Comparison of ENCODE assay signal across 11 cellular contexts in the genomic region with DNA sequence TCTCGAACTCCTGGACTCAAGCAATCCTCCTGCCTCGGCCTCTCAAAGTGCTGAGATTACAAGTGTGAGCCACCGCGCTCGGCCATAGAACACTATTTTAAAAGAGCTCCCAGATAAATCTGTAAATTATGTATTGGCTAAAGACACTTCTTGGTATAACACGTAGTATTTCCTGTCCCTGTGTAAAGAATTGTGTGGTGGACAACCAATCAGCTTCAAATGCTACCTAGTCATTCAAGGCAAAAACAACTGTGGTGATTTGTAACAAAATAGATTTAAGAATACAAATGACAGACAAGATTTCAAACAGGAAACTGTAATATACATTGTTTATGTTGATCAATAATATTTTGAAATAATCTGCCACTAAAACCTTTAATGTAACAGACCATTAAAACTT. TPM values are rescaled to one million over a fixed set of nuclear protein-coding genes. Genes with fewer than 3 reads are reported as not detected.
DNase-seq lines count a peak whose midpoint lies in the region; ATAC-seq and TF ChIP-seq lines count a peak whose summit lies in the region.
"Had no signal": no experiment of that assay in that cellular context is flagged by ENCODE, and none has a peak within 500 bp of the region (broad histone marks: within the 10 kb centered on the region; RNA-seq: fewer than 3 reads in every experiment).

No MANE protein-coding gene starts in this region.

- POLR2A ChIA-PET in CD4-positive, alpha-beta memory T cell (lab: Charles Lee; ENCODE audit: partially characterized antibody) = interaction anchor here (0.5 to 11.2 kb wide), 7 partner anchors 9 to 1255 kb away, joined by 3 to 317 read pairs (median 4); a partner anchor contains a TSS
- POLR2A ChIA-PET in activated naive CD8-positive, alpha-beta T cell treated with anti-CD3 and anti-CD28 coated beads, Interleukin-2, amount 10 ng/mL, durations not matched to agents 7 days and 5 days (lab: Charles Lee) = interaction anchor here (0.5 to 11.2 kb wide), 8 partner anchors 11 to 500 kb away, joined by 3 to 322 read pairs (median 4); a partner anchor contains a TSS

- H3K9ac ChIP-seq in Loucy (ENCODE audit: low read depth, low read length, poor library complexity, severe bottlenecking) = peak overlapping the region; percentile 73

- intact Hi-C loops in CD4-positive, alpha-beta memory T cell (cut with micrococcal nuclease) = loop anchor here (1.0 to 5.0 kb wide), 2 partner anchors 14 to 78 kb away; a partner anchor contains a TSS

- H3K9me3 ChIP-seq in CD4-positive, alpha-beta memory T cell (ENCODE audit: control insufficient read depth in 1 of 2, low read length in 2 of 2) = no peaks in the 10 kb centered on the region
- H3K9me3 ChIP-seq in Loucy (ENCODE audit: insufficient read depth, low read depth, low read length) = no peaks in the 10 kb centered on the region

- peak overlapping the region in 1 of 2 donors; percentile 34 for H3K4me3 ChIP-seq in CD4-positive, alpha-beta memory T cell (ENCODE audit: low read length in 2 of 2)
- H3K4me3 ChIP-seq in Loucy (ENCODE audit: low read length, poor library complexity, severe bottlenecking) = peak overlapping the region; percentile 72

- peak overlapping the region; percentile 87 for H3K4me2 ChIP-seq in Loucy (ENCODE audit: low read depth, low read length, poor library complexity, severe bottlenecking)

- no peak for DNase-seq in CD4-positive, alpha-beta memory T cell
- DNase-seq in activated naive CD8-positive, alpha-beta T cell treated with anti-CD3 and anti-CD28 coated beads, Interleukin-2, amount 10 ng/mL, durations not matched to agents 7 days and 5 days = no peak
- DNase-seq in neural crest cell (ENCODE audit: low read depth, low spot score) (no peak), AG08395 (ENCODE audit: low spot score) (no peak)
- DNase-seq: kidney; NK-92 treated with Interleukin-12 subunit alpha and Interleukin-12 subunit beta, amount 100 ng/mL, for 24 hours; stimulated activated CD4-positive, alpha-beta T cell treated with anti-CD3 and anti-CD28 coated beads, Interleukin-2, amount 100 ng/mL, for 48 hours; WERI-Rb-1 had no signal

- CTCF ChIA-PET in CD4-positive, alpha-beta memory T cell (lab: Charles Lee; ENCODE audit: partially characterized antibody) = interaction anchor here (12.2 kb wide), 1 partner anchor 13 kb away, joined by 271 read pairs; a partner anchor contains a TSS

- H3K4me3 Mint-ChIP-seq in CD4-positive, alpha-beta memory T cell = peak overlapping the region; percentile 82 to 92 (median 86)
- peak overlapping the region; percentile 92 for H3K4me3 Mint-ChIP-seq in activated naive CD8-positive, alpha-beta T cell treated with anti-CD3 and anti-CD28 coated beads, Interleukin-2, amount 10 ng/mL, durations not matched to agents 7 days and 5 days
- no peak overlapping the region for H3K4me3 Mint-ChIP-seq in neural crest cell

- H3K27ac ChIP-seq in CD4-positive, alpha-beta memory T cell (ENCODE audit: low read depth, low read length) = peak overlapping the region; percentile 52
- H3K27ac ChIP-seq: WERI-Rb-1 had no signal

- peak overlapping the region; percentile 92 to 96 (median 95) for H3K27ac Mint-ChIP-seq in CD4-positive, alpha-beta memory T cell
- peak overlapping the region; percentile 98 for H3K27ac Mint-ChIP-seq in activated naive CD8-positive, alpha-beta T cell treated with anti-CD3 and anti-CD28 coated beads, Interleukin-2, amount 10 ng/mL, durations not matched to agents 7 days and 5 days
- H3K27ac Mint-ChIP-seq in neural crest cell (ENCODE audit: unreplicated experiment) = peak overlapping the region; percentile 27

- H3K9me2 ChIP-seq in Loucy (replicated peaks; ENCODE audit: low read depth, low read length) = no peaks in the 10 kb centered on the region

- no peak overlapping the region for H2AFZ ChIP-seq in Loucy (ENCODE audit: low read length)

- H3K4me1 ChIP-seq in CD4-positive, alpha-beta memory T cell (ENCODE audit: insufficient read depth, low read length) = peaks cover 89% of the 10 kb centered on the region
- H3K4me1 ChIP-seq in Loucy (ENCODE audit: insufficient read depth, low read length, poor library complexity, severe bottlenecking) = peaks cover 32% of the 10 kb centered on the region

- H4K20me1 ChIP-seq in Loucy (ENCODE audit: insufficient read depth, low read length, poor library complexity, severe bottlenecking) = no peaks in the 10 kb centered on the region

- no peaks in the 10 kb centered on the region for H3K36me3 ChIP-seq in CD4-positive, alpha-beta memory T cell (ENCODE audit: insufficient read depth, low read length)
- H3K36me3 ChIP-seq in Loucy (ENCODE audit: insufficient read depth, low read length) = no peaks in the 10 kb centered on the region; the same call in 1 of the 2 replicates

- peaks cover 10 to 20% of the 10 kb centered on the region in 2 donors for H3K36me3 Mint-ChIP-seq in CD4-positive, alpha-beta memory T cell
- H3K36me3 Mint-ChIP-seq in activated naive CD8-positive, alpha-beta T cell treated with anti-CD3 and anti-CD28 coated beads, Interleukin-2, amount 10 ng/mL, durations not matched to agents 7 days and 5 days = peaks cover 23% of the 10 kb centered on the region
- H3K36me3 Mint-ChIP-seq in neural crest cell (ENCODE audit: low read depth) = no peaks in the 10 kb centered on the region

- no peaks in the 10 kb centered on the region for H3K27me3 ChIP-seq in CD4-positive, alpha-beta memory T cell (ENCODE audit: insufficient read depth, low read length)
- H3K27me3 ChIP-seq in Loucy (ENCODE audit: insufficient read depth, low read length, poor library complexity, severe bottlenecking) = no peaks in the 10 kb centered on the region

- no peaks in the 10 kb centered on the region for H3K27me3 Mint-ChIP-seq in CD4-positive, alpha-beta memory T cell
- no peaks in the 10 kb centered on the region for H3K27me3 Mint-ChIP-seq in activated naive CD8-positive, alpha-beta T cell treated with anti-CD3 and anti-CD28 coated beads, Interleukin-2, amount 10 ng/mL, durations not matched to agents 7 days and 5 days
- no peaks in the 10 kb centered on the region for H3K27me3 Mint-ChIP-seq in neural crest cell (ENCODE audit: low read depth)

- H3K79me2 ChIP-seq in Loucy (ENCODE audit: insufficient read depth, low read length) = peaks cover 70% of the 10 kb centered on the region

- TF ChIP-seq CTCF in Loucy (conservative IDR thresholded peaks at IDR 0.05; ENCODE audit: low read length) (no peak), neural crest cell (conservative IDR thresholded peaks at IDR 0.05) (no peak)

- ATAC-seq in activated naive CD8-positive, alpha-beta T cell treated with anti-CD3 and anti-CD28 coated beads, Interleukin-2, amount 10 ng/mL, durations not matched to agents 7 days and 5 days (ENCODE audit: low read depth) = peak; percentile 36
- ATAC-seq in GM21515 (IDR thresholded peaks at IDR 0.05; ENCODE audit: unreplicated experiment) = no peak
- ATAC-seq in HG03025 (IDR thresholded peaks at IDR 0.05; ENCODE audit: low FRiP score, unreplicated experiment) = no peak

- peaks cover 0 to 2% (median 0%) of the 10 kb centered on the region in 8 donors for H3K9me3 Mint-ChIP-seq in CD4-positive, alpha-beta memory T cell
- H3K9me3 Mint-ChIP-seq in activated naive CD8-positive, alpha-beta T cell treated with anti-CD3 and anti-CD28 coated beads, Interleukin-2, amount 10 ng/mL, durations not matched to agents 7 days and 5 days = no peaks in the 10 kb centered on the region
- no peaks in the 10 kb centered on the region for H3K9me3 Mint-ChIP-seq in neural crest cell

- H3K4me1 Mint-ChIP-seq in CD4-positive, alpha-beta memory T cell = peaks cover 44 to 72% (median 58%) of the 10 kb centered on the region in 4 donors
- peaks cover 58% of the 10 kb centered on the region for H3K4me1 Mint-ChIP-seq in activated naive CD8-positive, alpha-beta T cell treated with anti-CD3 and anti-CD28 coated beads, Interleukin-2, amount 10 ng/mL, durations not matched to agents 7 days and 5 days
- peaks cover 4% of the 10 kb centered on the region for H3K4me1 Mint-ChIP-seq in neural crest cell

- H3F3A ChIP-seq in Loucy (ENCODE audit: low read depth) = peaks cover 8% of the 10 kb centered on the region

RNA-seq across cellular contexts. Expression of a gene that starts 14.6 kb away (rescaled TPM):
- 10 to 100 TPM; 92.7 to 95.0 TPM for total RNA-seq in CD4-positive, alpha-beta memory T cell
- polyA plus RNA-seq in CD4-positive, alpha-beta memory T cell = 100 to 1,000 TPM; 121 to 123 TPM
- 10 to 100 TPM; 77.2 to 79.5 TPM for total RNA-seq in activated naive CD8-positive, alpha-beta T cell treated with anti-CD3 and anti-CD28 coated beads, Interleukin-2, amount 10 ng/mL, durations not matched to agents 7 days and 5 days
- 14.1 and 14.3 TPM in 2 replicates for total RNA-seq in neural crest cell

RNA-seq across cellular contexts. Expression of a gene that starts 21.9 kb away (rescaled TPM):
- total RNA-seq in CD4-positive, alpha-beta memory T cell = 1 to 10 TPM; 4.2 to 4.5 TPM
- 1 to 10 TPM in 1 of 2 donors, under 1 TPM in 1; 0.15 to 2.2 TPM for polyA plus RNA-seq in CD4-positive, alpha-beta memory T cell
- total RNA-seq in activated naive CD8-positive, alpha-beta T cell treated with anti-CD3 and anti-CD28 coated beads, Interleukin-2, amount 10 ng/mL, durations not matched to agents 7 days and 5 days = 10 to 100 TPM; 25.8 to 29.7 TPM
- total RNA-seq in neural crest cell = 24.0 and 26.3 TPM in 2 replicates

Comparison
In these comparisons a context has a peak if more than half of its experiments do, and no peak if none do; other contexts are left out.
1. H3K27ac Mint-ChIP-seq: peak in every context shown above with its lines; median percentile 98 in activated naive CD8-positive, alpha-beta T cell treated with anti-CD3 and anti-CD28 coated beads, Interleukin-2, amount 10 ng/mL, durations not matched to agents 7 days and 5 days; 95 in CD4-positive, alpha-beta memory T cell; 27 in neural crest cell.